Comparison of ENCODE assay signal across 19 cellular contexts in the genomic region with DNA sequence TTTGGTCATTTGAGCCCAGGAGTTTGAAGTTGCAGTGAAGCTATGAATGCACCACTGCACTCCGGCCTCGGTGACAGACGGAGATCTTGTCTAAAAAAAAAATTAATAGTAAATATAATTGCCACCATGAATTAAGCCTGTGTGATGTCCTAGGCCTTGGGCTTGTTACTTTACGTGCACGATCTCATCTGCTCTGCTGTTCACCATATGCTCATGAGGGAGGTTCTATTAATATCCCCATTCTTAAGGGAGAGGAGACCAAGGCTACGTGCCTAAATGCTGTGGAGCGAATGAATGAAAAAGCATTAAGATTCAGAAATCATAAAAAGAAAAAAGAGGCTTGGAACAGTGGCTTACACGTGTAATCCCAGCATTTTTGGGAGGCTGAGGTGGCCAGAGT. TPM values are rescaled to one million over a fixed set of nuclear protein-coding genes. Genes with fewer than 3 reads are reported as not detected.
DNase-seq lines count a peak whose midpoint lies in the region; ATAC-seq and TF ChIP-seq lines count a peak whose summit lies in the region.
"Had no signal": no experiment of that assay in that cellular context is flagged by ENCODE, and none has a peak within 500 bp of the region (broad histone marks: within the 10 kb centered on the region; RNA-seq: fewer than 3 reads in every experiment).

No MANE protein-coding gene starts in this region.

- H3K36me3 ChIP-seq in psoas muscle (ENCODE audit: insufficient read depth in 1 of 2, low read depth in 1 of 2) = no peaks in the 10 kb centered on the region
- H3K36me3 ChIP-seq in neuronal stem cell (replicated peaks in 1 of 2; ENCODE audit: control insufficient read depth in 2 of 2, insufficient read depth in 2 of 2, low read length in 2 of 2) = no peaks in the 10 kb centered on the region

- H3K4ac ChIP-seq in neuronal stem cell (ENCODE audit: low read length) = no peak overlapping the region

- no peak overlapping the region for H3K23ac ChIP-seq in neuronal stem cell (ENCODE audit: low read depth, low read length, poor library complexity)

- no peak for TF ChIP-seq CTCF in psoas muscle (IDR thresholded peaks at IDR 0.05)
- TF ChIP-seq CTCF in MCF 10A (IDR thresholded peaks at IDR 0.05; ENCODE audit: unreplicated experiment) = no peak

- no peaks in the 10 kb centered on the region for H3K27me3 ChIP-seq in psoas muscle (ENCODE audit: insufficient read depth in 3 of 3, low read length in 2 of 3)
- no peaks in the 10 kb centered on the region for H3K27me3 ChIP-seq in neuronal stem cell (ENCODE audit: control insufficient read depth in 3 of 3, insufficient read depth in 3 of 3, low read depth in 1 of 3, low read length in 3 of 3)

- no peak overlapping the region for H2BK15ac ChIP-seq in neuronal stem cell (ENCODE audit: low read length)

- no peak overlapping the region for H4K91ac ChIP-seq in neuronal stem cell (ENCODE audit: low read depth, low read length, poor library complexity)

- POLR2A ChIA-PET in MCF 10A (lab: Yijun Ruan, JAX) = interaction anchor here (2.3 kb wide), 1 partner anchor 77 kb away, joined by 10 read pairs; a partner anchor contains a TSS

- ATAC-seq in psoas muscle (no peak), GM19397 (IDR thresholded peaks at IDR 0.05; ENCODE audit: unreplicated experiment) (no peak)
- ATAC-seq: K562 had no signal

- no peak overlapping the region for H3K4me2 ChIP-seq in neuronal stem cell (ENCODE audit: insufficient read depth, low read length, poor library complexity, severe bottlenecking)
- H3K4me2 ChIP-seq: SK-N-SH had no signal

- no peak overlapping the region for H3K9ac ChIP-seq in neuronal stem cell (ENCODE audit: low read depth, low read length, poor library complexity)
- H3K9ac ChIP-seq: SK-N-SH had no signal

- no peak overlapping the region for H2AK5ac ChIP-seq in neuronal stem cell (ENCODE audit: low read depth, low read length)

- H3K4me1 Mint-ChIP-seq in MCF 10A (ENCODE audit: insufficient read depth, unreplicated experiment) = peaks cover 14% of the 10 kb centered on the region

- H2BK12ac ChIP-seq in neuronal stem cell (ENCODE audit: low read length) = no peak overlapping the region

- no peak overlapping the region for H3K4me3 ChIP-seq in psoas muscle
- no peak overlapping the region for H3K4me3 ChIP-seq in neuronal stem cell (ENCODE audit: low read length in 2 of 2)
- H3K4me3 ChIP-seq: K562 had no signal

- H3K9me3 Mint-ChIP-seq in MCF 10A (ENCODE audit: unreplicated experiment) = no peaks in the 10 kb centered on the region

- H3K9me3 ChIP-seq in psoas muscle (no peaks in the 10 kb centered on the region), neuronal stem cell (replicated peaks in 1 of 2; ENCODE audit: control insufficient read depth in 2 of 2, insufficient read depth in 1 of 2, low read depth in 1 of 2, low read length in 2 of 2) (no peaks in the 10 kb centered on the region)
- H3K9me3 ChIP-seq: SK-N-SH had no signal

- H3K27ac ChIP-seq in psoas muscle (peak overlapping the region; percentile 84), neuronal stem cell (replicated peaks; ENCODE audit: low read length) (no peak overlapping the region)

- no peak overlapping the region for H3K18ac ChIP-seq in neuronal stem cell (ENCODE audit: low read length)

- no peak overlapping the region for H2AFZ ChIP-seq in neuronal stem cell (ENCODE audit: low read length)

- no peak overlapping the region for H3K14ac ChIP-seq in neuronal stem cell (ENCODE audit: low read length)

- no peak overlapping the region for H2BK120ac ChIP-seq in neuronal stem cell (ENCODE audit: low read depth, low read length)

- H3K4me1 ChIP-seq in psoas muscle (peaks cover 34% of the 10 kb centered on the region), neuronal stem cell (ENCODE audit: control insufficient read depth in 2 of 2, insufficient read depth in 1 of 2, low read depth in 1 of 2, low read length in 2 of 2) (peaks cover 10 to 14% of the 10 kb centered on the region in 2 donors)

- 59 to 70% (median 70%) methylated on average over 8 of the region's 8 CpGs for WGBS in psoas muscle, 3 donors
- no CpG with 5 or more reads among the region's 8 CpGs for WGBS in neuronal stem cell (ENCODE audit: extremely low coverage in 2 of 2, insufficient read length in 2 of 2, insufficient replicate concordance in 1 of 2), 2 donors

- peaks cover 2% of the 10 kb centered on the region for H3K79me1 ChIP-seq in neuronal stem cell (ENCODE audit: low read depth, low read length)

- no TSS peak for BruUV-seq in MCF 10A (replicated peaks; lab: Mats Ljungman, UMichigan)

- DNase-seq in Ammon's horn (ENCODE audit: low spot score) = peak; percentile 49
- peak; percentile 69 for DNase-seq in G401 (ENCODE audit: low spot score)
- DNase-seq in cerebellum (ENCODE audit: low spot score) = peak; percentile 52
- DNase-seq in psoas muscle = no peak
- no peak for DNase-seq in MCF 10A (ENCODE audit: unreplicated experiment)
- no peak for DNase-seq in neuronal stem cell (ENCODE audit: low spot score)
- DNase-seq: GDM1, NCI-H1105, NCI-H2107, NCI-H226, NCI-H524, NCI-H82, OCI-M1, SHP77 treated with DMSO at 0.1 percent for 48 hours, SK-N-SH had no signal

- no peak overlapping the region for H3K4me3 Mint-ChIP-seq in MCF 10A (ENCODE audit: unreplicated experiment)
- H3K4me3 Mint-ChIP-seq: CD14-positive monocyte had no signal

- in situ Hi-C loops in G401 (cut with HindIII; ENCODE audit: low sequenced_read_pairs) = no loop called here

- no peak overlapping the region for H3K27ac Mint-ChIP-seq in MCF 10A (ENCODE audit: low read depth, unreplicated experiment)
- H3K27ac Mint-ChIP-seq: CD14-positive monocyte had no signal

- H3K27me3 Mint-ChIP-seq in MCF 10A (ENCODE audit: insufficient read depth, unreplicated experiment) = no peaks in the 10 kb centered on the region

- peaks cover 2% of the 10 kb centered on the region for H3K36me3 Mint-ChIP-seq in MCF 10A (ENCODE audit: insufficient read depth, unreplicated experiment)

- no peak overlapping the region for H2BK5ac ChIP-seq in neuronal stem cell (ENCODE audit: low read length)

- intact Hi-C loops in psoas muscle (cut with DNase I) = loop anchor here in 1 of 2 donors (5.0 kb wide), 1 partner anchor 78 kb away; a partner anchor contains a TSS
- intact Hi-C loops in MCF 10A (cut with micrococcal nuclease) = loop anchor here (5.0 to 10.0 kb wide), 3 partner anchors 48 to 195 kb away; a partner anchor contains a TSS

- H4K8ac ChIP-seq in neuronal stem cell (ENCODE audit: low read depth, low read length) = no peak overlapping the region

- CTCF ChIA-PET in MCF 10A (lab: Yijun Ruan, JAX) = interaction anchor here (0.6 to 4.6 kb wide), 4 partner anchors 26 to 180 kb away, joined by 4 to 16 read pairs (median 6); no protein-coding TSS in a partner anchor

RNA-seq across cellular contexts. Expression of a gene that starts 2.6 kb away (rescaled TPM):
- total RNA-seq in G401 (2014; rRNA removed; shearing (Covaris generic)) = 15.8 and 20.5 TPM in 2 replicates
- total RNA-seq in cerebellum (9.6 TPM), psoas muscle (10 to 100 TPM; 19.5 to 21.6 (median 20.6) TPM), MCF 10A (2022) (28.7 and 29.9 TPM in 2 replicates)
- 10 to 100 TPM; 11.0 to 17.9 (median 15.4) TPM for polyA plus RNA-seq in psoas muscle
- polyA plus RNA-seq in neuronal stem cell (2013, experiment 1 of 2) = 5.3 TPM
- polyA plus RNA-seq in neuronal stem cell (2013, experiment 2 of 2) = 5.5 TPM

RNA-seq across cellular contexts. Expression of a gene that starts 4.9 kb away (rescaled TPM):
- total RNA-seq in G401 (2014; rRNA removed; shearing (Covaris generic)) = 11.7 and 20.5 TPM in 2 replicates
- 18.2 TPM for total RNA-seq in cerebellum
- total RNA-seq in psoas muscle = 10 to 100 TPM; 13.2 to 21.9 (median 18.1) TPM
- polyA plus RNA-seq in psoas muscle = 10 to 100 TPM; 14.9 to 36.1 (median 16.8) TPM
- total RNA-seq in MCF 10A (2022) = 38.0 and 48.0 TPM in 2 replicates
- 5.7 TPM for polyA plus RNA-seq in neuronal stem cell (2013, experiment 1 of 2)
- polyA plus RNA-seq in neuronal stem cell (2013, experiment 2 of 2) = 6.1 TPM

RNA-seq across cellular contexts. Expression of a gene that starts 16.1 kb away (rescaled TPM):
- 0.54 and 0.80 TPM in 2 replicates for total RNA-seq in G401 (2014; rRNA removed; shearing (Covaris generic))
- total RNA-seq in cerebellum = not detected
- total RNA-seq in psoas muscle = not detected
- polyA plus RNA-seq in psoas muscle = not detected
- not detected in 2 replicates for total RNA-seq in MCF 10A (2022)
- 0.84 TPM for polyA plus RNA-seq in neuronal stem cell (2013, experiment 1 of 2)
- 0.89 TPM for polyA plus RNA-seq in neuronal stem cell (2013, experiment 2 of 2)
- total RNA-seq: H4 had no signal
- polyA plus RNA-seq: CD14-positive monocyte, SK-N-SH had no signal

RNA-seq across cellular contexts. Expression of a gene that starts 41.2 kb away (rescaled TPM):
- 25.3 and 32.4 TPM in 2 replicates for total RNA-seq in G401 (2014; rRNA removed; shearing (Covaris generic))
- total RNA-seq in cerebellum (34.0 TPM), psoas muscle (10 to 100 TPM; 34.7 to 71.0 (median 61.1) TPM), MCF 10A (2022) (67.9 and 80.6 TPM in 2 replicates)
- 100 to 1,000 TPM in 1 of 3 donors, 10 to 100 TPM in 2; 23.5 to 174 (median 30.9) TPM for polyA plus RNA-seq in psoas muscle
- polyA plus RNA-seq in neuronal stem cell (2013, experiment 1 of 2) = 24.4 TPM
- 23.3 TPM for polyA plus RNA-seq in neuronal stem cell (2013, experiment 2 of 2)

RNA-seq across cellular contexts. Expression of a gene that starts 52.3 kb away (rescaled TPM):
- not detected in 2 replicates for total RNA-seq in G401 (2014; rRNA removed; shearing (Covaris generic))
- total RNA-seq in cerebellum (not detected), psoas muscle (not detected), MCF 10A (2022) (not detected in 2 replicates)
- not detected for polyA plus RNA-seq in psoas muscle
- polyA plus RNA-seq in neuronal stem cell (2013, experiment 1 of 2) = not detected
- polyA plus RNA-seq in neuronal stem cell (2013, experiment 2 of 2) = not detected
- total RNA-seq: H4 had no signal
- polyA plus RNA-seq: CD14-positive monocyte, SK-N-SH had no signal

Comparison
In these comparisons a context has a peak if more than half of its experiments do, and no peak if none do; other contexts are left out.
1. DNase-seq: peak in Ammon's horn (single experiment), G401 (single experiment) and cerebellum (single experiment); none in psoas muscle (0 of 2), MCF 10A (single experiment) and neuronal stem cell (single experiment).